In genomic region chr5:161889971-161890370, GRCh38 we compare ENCODE assay signal across 1 cellular context.
TF ChIP-seq lines count a peak whose summit lies in the region.

No MANE protein-coding gene starts in this region.

TF ChIP-seq in A549, 52 proteins besides CTCF, POLR2A, EP300 and RAD21 (continued from another document):
- TF ChIP-seq REST (IDR thresholded peaks at IDR 0.05), result peak; percentile 67; the same call in 1 of the 2 replicates
